In genomic region chr9:124659099-124659659, GRCh38 we compare ENCODE assay signal across 9 cellular contexts.
DNase-seq lines count a peak whose midpoint lies in the region; ATAC-seq and TF ChIP-seq lines count a peak whose summit lies in the region.
"Had no signal": no experiment of that assay in that cellular context is flagged by ENCODE, and none has a peak within 500 bp of the region (broad histone marks: within the 10 kb centered on the region; RNA-seq: fewer than 3 reads in every experiment).

No MANE protein-coding gene starts in this region.

- H3K9me3 Mint-ChIP-seq in nephron: no peaks in the 10 kb centered on the region

- no peak overlapping the region for H2AFZ ChIP-seq in OCI-LY1 (ENCODE audit: low read length)

- no peak for TF ChIP-seq CTCF in AG09309 (IDR thresholded peaks at IDR 0.05; ENCODE audit: control insufficient read depth, insufficient read depth, low read depth, low read length, missing control alignments)
- no peak for TF ChIP-seq CTCF in OCI-LY1 (IDR thresholded peaks at IDR 0.05; ENCODE audit: low read length)
- TF ChIP-seq CTCF in foreskin fibroblast (IDR thresholded peaks at IDR 0.05; ENCODE audit: low read depth, low read length): no peak
- no peak for TF ChIP-seq CTCF in nephron (IDR thresholded peaks at IDR 0.05; ENCODE audit: unreplicated experiment in 3 of 3)
- no peak for TF ChIP-seq CTCF in testis (IDR thresholded peaks at IDR 0.05)

- no peak for TF ChIP-seq POLR2A in testis (IDR thresholded peaks at IDR 0.05)

- WGBS in testis, 2 donors: 19 to 51% methylated on average over 15 of the region's 15 CpGs

- intact Hi-C loops in testis (cut with DNase I; ENCODE audit: low total_unique reads): no loop called here

- ATAC-seq in GM18909 (IDR thresholded peaks at IDR 0.05; ENCODE audit: poor library complexity, unreplicated experiment): peak; percentile 61

- H3K27ac Mint-ChIP-seq in nephron: peak overlapping the region; percentile 100

- H3K9me2 ChIP-seq in OCI-LY1 (ENCODE audit: low read depth, low read length): no peaks in the 10 kb centered on the region

- H3K4me3 Mint-ChIP-seq in nephron: peak overlapping the region; percentile 98 to 100 (median 100)

- H3K27me3 ChIP-seq in OCI-LY1 (ENCODE audit: insufficient read depth, low read length): no peaks in the 10 kb centered on the region
- no peaks in the 10 kb centered on the region for H3K27me3 ChIP-seq in testis

- peaks cover 3% of the 10 kb centered on the region for H3K36me3 ChIP-seq in OCI-LY1 (ENCODE audit: insufficient read depth, low read length)
- no peaks in the 10 kb centered on the region for H3K36me3 ChIP-seq in testis (ENCODE audit: low read depth, missing control alignments)

- H3K9me3 ChIP-seq in OCI-LY1 (ENCODE audit: low read length) (no peaks in the 10 kb centered on the region), testis (no peaks in the 10 kb centered on the region)

- peak overlapping the region; percentile 96 for H3K4me2 ChIP-seq in OCI-LY1 (ENCODE audit: low read length)
- H3K4me2 ChIP-seq: KMS-11 had no signal

- no peaks in the 10 kb centered on the region for H3K27me3 Mint-ChIP-seq in nephron (ENCODE audit: low read depth)

- H3K4me1 ChIP-seq in OCI-LY1 (ENCODE audit: insufficient read depth, low read length, severe bottlenecking): peaks cover 47% of the 10 kb centered on the region
- no peaks in the 10 kb centered on the region for H3K4me1 ChIP-seq in testis

- peak overlapping the region; percentile 84 for H3K9ac ChIP-seq in OCI-LY1 (ENCODE audit: low read length)
- H3K9ac ChIP-seq: KMS-11 had no signal

- H3K4me3 ChIP-seq in AG09309 (ENCODE audit: control insufficient read depth, low read depth, low read length): peak overlapping the region; percentile 47
- H3K4me3 ChIP-seq in OCI-LY1 (ENCODE audit: low read depth, low read length, poor library complexity, severe bottlenecking): peak overlapping the region; percentile 76
- H3K4me3 ChIP-seq in foreskin fibroblast (ENCODE audit: low read depth in 1 of 2, low read length in 2 of 2): peak overlapping the region; percentile 45 to 64
- H3K4me3 ChIP-seq in testis: peak overlapping the region; percentile 21 to 25

- H3F3A ChIP-seq in OCI-LY1 (ENCODE audit: insufficient read depth, low read length): no peaks in the 10 kb centered on the region

- DNase-seq in AG09309 (ENCODE audit: low read depth) (peak; percentile 88), HT-29 (ENCODE audit: low spot score) (peak; percentile 83), foreskin fibroblast (peak; percentile 88 to 96), testis (peak; percentile 70)
- DNase-seq in activated naive CD4-positive, alpha-beta T cell (lab: John Stamatoyannopoulos, UW): peak in 3 of 4 experiments; percentile 6 to 18 (median 15)

- peaks cover 55% of the 10 kb centered on the region for H3K79me2 ChIP-seq in OCI-LY1 (ENCODE audit: insufficient read depth, low read length)

- H3K36me3 Mint-ChIP-seq in nephron (ENCODE audit: low read depth): peaks cover 15% of the 10 kb centered on the region

- peaks cover 61% of the 10 kb centered on the region for H3K4me1 Mint-ChIP-seq in nephron

- no peaks in the 10 kb centered on the region for H4K20me1 ChIP-seq in OCI-LY1 (ENCODE audit: insufficient read depth, low read length)

- H3K27ac ChIP-seq in OCI-LY1 (ENCODE audit: low read depth, low read length, poor library complexity, severe bottlenecking) (peak overlapping the region; percentile 87), testis (peak overlapping the region; percentile 53 to 64)
- H3K27ac ChIP-seq: KMS-11 had no signal

Comparison
In these comparisons a context has a peak if more than half of its experiments do, and no peak if none do; other contexts are left out.
1. Peak in every context shown above with its lines: DNase-seq, ATAC-seq, H3K4me3 ChIP-seq and H3K27ac ChIP-seq.
2. DNase-seq: peak in every context shown above with its lines; median percentile 92 in foreskin fibroblast; 88 in AG09309; 83 in HT-29; 70 in testis; 15 in activated naive CD4-positive, alpha-beta T cell.
3. H3K4me3 ChIP-seq: peak in every context shown above with its lines; median percentile 76 in OCI-LY1; 54 in foreskin fibroblast; 47 in AG09309; 23 in testis.